8 cellular contexts compared by ENCODE assay signal in the genomic region with DNA sequence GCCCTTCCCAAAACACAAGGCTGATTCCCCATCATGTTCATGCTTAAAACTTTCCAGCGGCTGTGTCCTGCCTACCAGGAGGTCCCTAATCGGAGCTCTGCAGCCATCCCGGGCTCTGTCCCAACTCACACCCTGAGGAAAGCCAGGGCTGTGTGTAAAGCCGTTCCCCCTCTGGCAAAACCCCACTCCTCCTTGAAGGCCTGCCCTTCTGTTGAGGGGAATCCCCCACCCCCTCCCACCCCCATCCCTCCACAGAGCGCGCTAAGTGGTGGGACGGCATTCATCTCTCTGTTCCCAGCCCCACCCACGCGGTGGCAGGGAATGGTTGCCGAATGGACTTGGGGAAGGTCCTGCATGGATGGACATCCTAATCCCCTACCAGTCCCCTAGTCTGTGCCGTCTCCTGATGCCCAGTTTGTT. TPM values are rescaled to one million over a fixed set of nuclear protein-coding genes. Genes with fewer than 3 reads are reported as not detected.
DNase-seq lines count a peak whose midpoint lies in the region; ATAC-seq and TF ChIP-seq lines count a peak whose summit lies in the region.

No MANE protein-coding gene starts in this region.

- peak overlapping the region; percentile 98 for H3K4me2 ChIP-seq in Karpas-422 (ENCODE audit: low read depth, low read length, poor library complexity, severe bottlenecking)

- H3K27ac ChIP-seq in 22Rv1 = peak overlapping the region; percentile 86
- no peak overlapping the region for H3K27ac ChIP-seq in Karpas-422 (ENCODE audit: low read length)
- H3K27ac ChIP-seq in cingulate gyrus (ENCODE audit: low read depth, low read length) = peak overlapping the region; percentile 79

- H3K4me1 ChIP-seq in Karpas-422 (ENCODE audit: low read length) = peaks cover 12% of the 10 kb centered on the region
- H3K4me1 ChIP-seq in mucosa of stomach (ENCODE audit: control insufficient read depth, insufficient read depth, low read length) = peaks cover 17% of the 10 kb centered on the region

- H4K20me1 ChIP-seq in Karpas-422 (ENCODE audit: insufficient read depth, low read depth, low read length) = no peaks in the 10 kb centered on the region

- TF ChIP-seq CTCF in 22Rv1 (IDR thresholded peaks at IDR 0.05) = no peak

- H3K27me3 ChIP-seq in Karpas-422 (ENCODE audit: low read length) = no peaks in the 10 kb centered on the region
- no peaks in the 10 kb centered on the region for H3K27me3 ChIP-seq in mucosa of stomach (ENCODE audit: control insufficient read depth, insufficient read depth, low read length)

- H3K4me3 ChIP-seq in Karpas-422 (ENCODE audit: low read length) (peak overlapping the region; percentile 98), mucosa of stomach (ENCODE audit: low read length) (peak overlapping the region; percentile 80)

- no peaks in the 10 kb centered on the region for H3K9me2 ChIP-seq in Karpas-422 (replicated peaks; ENCODE audit: insufficient read depth, low read length)

- no peak for DNase-seq in Karpas-422
- no peak for DNase-seq in DMS153 (lab: John Stamatoyannopoulos, UW)
- no peak for DNase-seq in T1000 (lab: John Stamatoyannopoulos, UW)
- no peak for DNase-seq in NCI-H1694 treated with DMSO at 0.1 percent for 48 hours (lab: John Stamatoyannopoulos, UW)

- H3K36me3 ChIP-seq in Karpas-422 (ENCODE audit: insufficient read depth, low read length) (no peaks in the 10 kb centered on the region), mucosa of stomach (ENCODE audit: control insufficient read depth, insufficient read depth, low read length) (no peaks in the 10 kb centered on the region)

- no peak for ATAC-seq in HG02870 (IDR thresholded peaks at IDR 0.05; ENCODE audit: unreplicated experiment)

- H3K9ac ChIP-seq in Karpas-422 (ENCODE audit: low read length) (peak overlapping the region; percentile 85), mucosa of stomach (ENCODE audit: low read length) (peak overlapping the region; percentile 49)

- H2AFZ ChIP-seq in Karpas-422 (ENCODE audit: low read length) = 0 out of 2 replicates have a peak overlapping the region, but pooled peaks have one; percentile 4

- H3K9me3 ChIP-seq in Karpas-422 (ENCODE audit: low read length) = no peaks in the 10 kb centered on the region
- no peaks in the 10 kb centered on the region for H3K9me3 ChIP-seq in mucosa of stomach (ENCODE audit: control insufficient read depth, low read length)

- H3K79me2 ChIP-seq in Karpas-422 (ENCODE audit: low read length) = peaks cover 8% of the 10 kb centered on the region

RNA-seq across cellular contexts. Expression of a gene that starts 0.7 kb away (rescaled TPM):
- 32.8 and 35.6 TPM in 2 replicates for total RNA-seq in Karpas-422 (2014; rRNA removed; shearing (Covaris generic); ENCODE audit: low replicate concordance)

RNA-seq across cellular contexts. Expression of a gene that starts 52.7 kb away (rescaled TPM):
- total RNA-seq in Karpas-422 (2014; rRNA removed; shearing (Covaris generic); ENCODE audit: low replicate concordance) = 22.2 and 30.5 TPM in 2 replicates

RNA-seq across cellular contexts. Expression of a gene that starts 52.8 kb away (rescaled TPM):
- total RNA-seq in Karpas-422 (2014; rRNA removed; shearing (Covaris generic); ENCODE audit: low replicate concordance) = 142 TPM in 2 replicates
